Comparison of ENCODE assay signal across 8 cellular contexts in genomic region chr13:29925457-29925856, GRCh38.
DNase-seq lines count a peak whose midpoint lies in the region; ATAC-seq, FAIRE-seq and TF ChIP-seq lines count a peak whose summit lies in the region.

No MANE protein-coding gene starts in this region.

- no peak for DNase-seq in Right ventricle myocardium inferior (ENCODE audit: missing footprints)
- no peak for DNase-seq in cardiac septum (ENCODE audit: low spot score)
- DNase-seq in ascending aorta (ENCODE audit: low spot score in 2 of 2), result peak; percentile 71 to 96
- peak in 1 of 2 donors; percentile 76 for DNase-seq in left lung
- DNase-seq in ureter (ENCODE audit: low spot score), result peak; percentile 89
- no peak for DNase-seq in Karpas-422
- DNase-seq in kidney, result no peak

- H3K4me3 ChIP-seq in ascending aorta (no peak overlapping the region), left lung (no peak overlapping the region), Karpas-422 (ENCODE audit: low read length) (no peak overlapping the region), kidney (ENCODE audit: low read length in 2 of 2) (no peak overlapping the region)

- ATAC-seq in Right ventricle myocardium inferior, result peak; percentile 80
- ATAC-seq in left lung, result peak; percentile 56
- ATAC-seq in HG03378 (IDR thresholded peaks at IDR 0.05; ENCODE audit: unreplicated experiment), result no peak

- H3K4me2 ChIP-seq in Karpas-422 (ENCODE audit: low read depth, low read length, poor library complexity, severe bottlenecking), result no peak overlapping the region

- TF ChIP-seq CTCF in ascending aorta (IDR thresholded peaks at IDR 0.05) (no peak), left lung (IDR thresholded peaks at IDR 0.05) (no peak), kidney (IDR thresholded peaks at IDR 0.05; ENCODE audit: borderline replicate concordance, extremely low read depth, insufficient read depth) (no peak)

- H4K20me1 ChIP-seq in Karpas-422 (ENCODE audit: insufficient read depth, low read depth, low read length), result no peaks in the 10 kb centered on the region

- H3K9me2 ChIP-seq in Karpas-422 (replicated peaks; ENCODE audit: insufficient read depth, low read length), result no peaks in the 10 kb centered on the region

- intact Hi-C loops in Right ventricle myocardium inferior (cut with DNase I) (loop anchor here (2.0 kb wide), 1 partner anchor 75 kb away; the partner anchor contains the start of gene UBL3), cardiac septum (cut with DNase I) (no loop called here), ascending aorta (cut with DNase I) (loop anchor here (1.0 to 10.0 kb wide), 8 partner anchors 75 to 949 kb away; partner anchors contain the start of genes HMGB1, KATNAL1, SLC7A1 and UBL3), left lung (cut with DNase I) (no loop called here), kidney (cut with DNase I) (no loop called here)

- H3K9me3 ChIP-seq in ascending aorta, result no peaks in the 10 kb centered on the region
- no peaks in the 10 kb centered on the region for H3K9me3 ChIP-seq in left lung
- no peaks in the 10 kb centered on the region for H3K9me3 ChIP-seq in Karpas-422 (ENCODE audit: low read length)
- H3K9me3 ChIP-seq in kidney (ENCODE audit: control insufficient read depth in 1 of 2, low read length in 2 of 2), result no peaks in the 10 kb centered on the region

- H3K27me3 ChIP-seq in ascending aorta (no peaks in the 10 kb centered on the region), left lung (no peaks in the 10 kb centered on the region), Karpas-422 (ENCODE audit: low read length) (no peaks in the 10 kb centered on the region)

- FAIRE-seq in kidney (lab: Jason Lieb, UNC), result no peak

- H3K27ac ChIP-seq in ascending aorta, result peak overlapping the region; percentile 85 to 93
- H3K27ac ChIP-seq in left lung, result peak overlapping the region; percentile 74 to 85
- H3K27ac ChIP-seq in Karpas-422 (ENCODE audit: low read length), result no peak overlapping the region
- peak overlapping the region in 1 of 2 donors; percentile 52 for H3K27ac ChIP-seq in kidney (ENCODE audit: low read depth in 2 of 2, low read length in 2 of 2)

- H3K9ac ChIP-seq in Karpas-422 (ENCODE audit: low read length), result no peak overlapping the region
- H3K9ac ChIP-seq in kidney (ENCODE audit: low read length in 2 of 2), result no peak overlapping the region

- no peak overlapping the region for H2AFZ ChIP-seq in Karpas-422 (ENCODE audit: low read length)

- H3K36me3 ChIP-seq in ascending aorta (no peaks in the 10 kb centered on the region), left lung (no peaks in the 10 kb centered on the region), Karpas-422 (ENCODE audit: insufficient read depth, low read length) (no peaks in the 10 kb centered on the region), kidney (ENCODE audit: control insufficient read depth in 1 of 2, insufficient read depth in 2 of 2, low read length in 2 of 2) (no peaks in the 10 kb centered on the region)

- no peaks in the 10 kb centered on the region for H3K79me2 ChIP-seq in Karpas-422 (ENCODE audit: low read length)

- H3K4me1 ChIP-seq in ascending aorta (peaks cover 15 to 36% of the 10 kb centered on the region in 2 donors), left lung (peaks cover 19 to 22% of the 10 kb centered on the region in 2 donors), Karpas-422 (ENCODE audit: low read length) (no peaks in the 10 kb centered on the region), kidney (ENCODE audit: control insufficient read depth in 1 of 2, insufficient read depth in 1 of 2, low read depth in 1 of 2, low read length in 2 of 2) (peaks cover 12% of the 10 kb centered on the region in 2 donors)

Comparison
In these comparisons a context has a peak if more than half of its experiments do, and no peak if none do; other contexts are left out.
1. intact Hi-C loops: an anchor here in Right ventricle myocardium inferior (2.0 kb wide) and ascending aorta (1.0 to 10.0 kb wide); none called in cardiac septum, left lung and kidney.
2. DNase-seq: peak in ascending aorta (2 of 2) and ureter (single experiment); none in Right ventricle myocardium inferior (single experiment), cardiac septum (single experiment), Karpas-422 (single experiment) and kidney (single experiment).